ENCODE assay signal across 29 cellular contexts in the genomic region with DNA sequence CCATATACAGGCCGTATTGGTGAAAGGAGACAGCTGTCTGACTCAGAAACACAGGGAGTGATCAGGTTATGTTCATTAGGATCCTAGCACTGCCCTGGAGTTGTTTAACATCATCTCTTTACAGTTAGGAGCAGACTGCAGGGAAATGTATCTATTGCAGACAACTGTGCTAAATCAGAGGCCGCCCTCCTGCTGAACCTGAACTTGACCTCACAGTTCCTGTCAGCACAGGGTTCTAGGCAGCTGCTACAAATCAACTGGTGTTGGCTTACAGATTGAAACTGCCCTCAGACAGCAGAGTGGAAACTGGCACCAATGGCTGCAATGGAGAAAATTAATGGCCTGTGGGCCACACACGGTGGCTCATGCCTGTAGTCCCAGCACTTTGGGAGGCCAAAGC.
"Had no signal": no experiment of that assay in that cellular context is flagged by ENCODE, and none has a peak within 500 bp of the region (broad histone marks: within the 10 kb centered on the region; RNA-seq: fewer than 3 reads in every experiment).

No MANE protein-coding gene starts in this region.

- H3K27me3 ChIP-seq: brain microvascular endothelial cell had no signal

- H3K36me3 ChIP-seq: brain microvascular endothelial cell had no signal

- DNase-seq: activated CD4-positive, alpha-beta T cell treated with anti-CD3 and anti-CD28 coated beads, Interleukin-2, amount 10 ng/mL, durations not matched to agents 24 days and 14 days; activated CD4-positive, alpha-beta T cell treated with anti-CD3 and anti-CD28 coated beads, Interleukin-2, amount 50 U/mL, for 4 hours; activated CD8-positive, alpha-beta T cell treated with anti-CD3 and anti-CD28 coated beads for 36 hours; activated effector memory CD4-positive, alpha-beta T cell treated with anti-CD3 and anti-CD28 coated beads, Interleukin-2, amount 50 U/mL, for 16 hours; activated naive CD4-positive, alpha-beta T cell; activated naive CD4-positive, alpha-beta T cell treated with anti-CD3 and anti-CD28 coated beads, Interleukin-2, amount 50 U/mL, for 16 hours; activated naive CD8-positive, alpha-beta T cell treated with anti-CD3 and anti-CD28 coated beads for 36 hours; activated T-cell treated with anti-CD3 and anti-CD28 coated beads, Interleukin-2, amount 50 U/mL, for 1 hour; activated T-cell treated with anti-CD3 and anti-CD28 coated beads, Interleukin-2, amount 50 U/mL, for 72 hours; amniotic stem cell; aorta; brain microvascular endothelial cell; Karpas-422; MM.1S; NCI-H1092 treated with DMSO at 0.1 percent for 48 hours; NCI-H1417; NCI-H146; NCI-H187; NCI-H2029 treated with DMSO at 0.1 percent for 48 hours; NCI-H2107; NCI-H2171; NCI-H510A; NCI-H526; NCI-H748 treated with DMSO at 0.1 percent for 48 hours; PC-9; SIG-M5; T1000 had no signal

- H3K4me3 ChIP-seq: PC-9, SK-N-MC had no signal

- H3K27ac ChIP-seq: brain microvascular endothelial cell, PC-9, RWPE1, SK-N-MC had no signal
